ENCODE assay signal across 10 cellular contexts in the genomic region with DNA sequence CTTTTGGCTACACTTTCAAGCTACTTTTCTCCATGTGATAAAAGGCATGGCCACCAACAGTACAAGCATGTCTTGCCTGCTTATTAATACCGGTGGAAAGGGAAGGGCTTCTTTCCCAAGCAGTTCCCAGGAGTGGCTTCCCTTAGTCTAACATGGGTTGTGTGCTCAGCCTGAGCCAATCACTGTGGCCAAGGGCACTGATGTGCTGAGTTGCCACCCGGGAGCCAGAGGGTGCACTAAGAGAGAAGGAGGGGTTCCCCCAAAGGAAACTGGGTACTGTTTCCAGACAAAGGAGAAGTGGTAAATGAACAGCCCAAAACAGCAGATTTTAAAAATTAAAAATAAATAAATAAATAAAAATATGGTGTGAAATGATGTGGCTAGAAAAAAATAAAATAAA.
"Had no signal": no experiment of that assay in that cellular context is flagged by ENCODE, and none has a peak within 500 bp of the region (broad histone marks: within the 10 kb centered on the region; RNA-seq: fewer than 3 reads in every experiment).

No MANE protein-coding gene starts in this region.

- ATAC-seq: activated T-cell treated with anti-CD3 and anti-CD28 coated beads, Interleukin-2, amount 50 U/mL, for 72 hours; left lobe of liver; stimulated activated memory B cell treated with anti-CD40 and anti-IgM and Interleukin-4, amounts not matched to agents 10 μg/mL and 1 μg/mL and 100 μg/mL, for 72 hours had no signal

- H3K27ac Mint-ChIP-seq: activated CD4-positive, alpha-beta memory T cell treated with anti-CD3 and anti-CD28 coated beads, Interleukin-2, amount 10 ng/mL, durations not matched to agents 7 days and 5 days; activated T-cell treated with anti-CD3 and anti-CD28 coated beads, Interleukin-2, amount 50 U/mL, for 72 hours; stimulated activated memory B cell treated with anti-CD40 and anti-IgM and Interleukin-4, amounts not matched to agents 10 μg/mL and 1 μg/mL and 100 μg/mL, for 72 hours had no signal

- H3K9me3 Mint-ChIP-seq: activated CD4-positive, alpha-beta memory T cell treated with anti-CD3 and anti-CD28 coated beads, Interleukin-2, amount 10 ng/mL, durations not matched to agents 7 days and 5 days; activated T-cell treated with anti-CD3 and anti-CD28 coated beads, Interleukin-2, amount 50 U/mL, for 72 hours; stimulated activated memory B cell treated with anti-CD40 and anti-IgM and Interleukin-4, amounts not matched to agents 10 μg/mL and 1 μg/mL and 100 μg/mL, for 72 hours had no signal

- H3K4me1 Mint-ChIP-seq: activated CD4-positive, alpha-beta memory T cell treated with anti-CD3 and anti-CD28 coated beads, Interleukin-2, amount 10 ng/mL, durations not matched to agents 7 days and 5 days had no signal

- H3K4me3 Mint-ChIP-seq: activated CD4-positive, alpha-beta memory T cell treated with anti-CD3 and anti-CD28 coated beads, Interleukin-2, amount 10 ng/mL, durations not matched to agents 7 days and 5 days; activated T-cell treated with anti-CD3 and anti-CD28 coated beads, Interleukin-2, amount 50 U/mL, for 72 hours; stimulated activated memory B cell treated with anti-CD40 and anti-IgM and Interleukin-4, amounts not matched to agents 10 μg/mL and 1 μg/mL and 100 μg/mL, for 72 hours had no signal

- DNase-seq: activated CD4-positive, alpha-beta memory T cell treated with anti-CD3 and anti-CD28 coated beads, Interleukin-2, amount 10 ng/mL, durations not matched to agents 7 days and 5 days; activated CD8-positive, alpha-beta memory T cell treated with anti-CD3 and anti-CD28 coated beads, Interleukin-2, amount 50 U/mL, for 4 hours; activated gamma-delta T cell treated with Interleukin-2 at 50 U/mL for 16 hours; activated T-cell treated with anti-CD3 and anti-CD28 coated beads, Interleukin-2, amount 50 U/mL, for 72 hours; aorta; dorsolateral prefrontal cortex; mesendoderm; retina had no signal
